Comparison of ENCODE assay signal across 10 cellular contexts in the genomic region with DNA sequence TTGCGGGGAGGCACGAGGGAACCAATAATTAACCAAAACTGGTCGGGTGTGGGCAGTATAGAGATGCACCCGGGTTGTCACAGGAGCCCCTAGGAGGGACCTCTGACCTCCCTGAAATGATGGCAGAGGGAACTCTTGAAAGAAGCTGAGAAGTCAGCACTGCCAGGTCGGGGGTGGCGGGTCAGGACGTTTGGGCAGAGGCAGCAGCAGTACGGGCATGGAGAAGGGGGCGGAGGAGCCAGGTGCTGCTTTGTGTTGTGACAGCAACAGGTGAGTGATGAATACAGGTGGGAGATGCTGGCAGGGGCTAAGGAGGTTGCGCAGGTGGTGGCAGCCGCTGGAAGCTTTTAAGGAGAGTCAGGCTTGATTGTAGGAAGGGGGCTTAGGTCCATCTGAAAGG. TPM values are rescaled to one million over a fixed set of nuclear protein-coding genes. Genes with fewer than 3 reads are reported as not detected.
DNase-seq lines count a peak whose midpoint lies in the region; ATAC-seq and TF ChIP-seq lines count a peak whose summit lies in the region.
"Had no signal": no experiment of that assay in that cellular context is flagged by ENCODE, and none has a peak within 500 bp of the region (broad histone marks: within the 10 kb centered on the region; RNA-seq: fewer than 3 reads in every experiment).

No MANE protein-coding gene starts in this region.

- H3K9ac ChIP-seq in colonic mucosa (ENCODE audit: low read depth in 2 of 2, low read length in 2 of 2): no peak overlapping the region
- H3K9ac ChIP-seq: KMS-11 had no signal

- H3K27me3 ChIP-seq in colonic mucosa: no peaks in the 10 kb centered on the region
- no peaks in the 10 kb centered on the region for H3K27me3 ChIP-seq in psoas muscle (ENCODE audit: insufficient read depth in 3 of 3, low read length in 2 of 3)
- H3K27me3 ChIP-seq: pancreas had no signal

- no peak for ATAC-seq in psoas muscle
- no peak for ATAC-seq in GM21576 (IDR thresholded peaks at IDR 0.05; ENCODE audit: unreplicated experiment)
- no peak for ATAC-seq in HG03095 (IDR thresholded peaks at IDR 0.05; ENCODE audit: unreplicated experiment)

- H3K4me3 ChIP-seq in colonic mucosa (no peak overlapping the region), psoas muscle (no peak overlapping the region)
- H3K4me3 ChIP-seq: pancreas had no signal

- H3K36me3 ChIP-seq in colonic mucosa: no peaks in the 10 kb centered on the region
- no peaks in the 10 kb centered on the region for H3K36me3 ChIP-seq in psoas muscle (ENCODE audit: insufficient read depth in 1 of 2, low read depth in 1 of 2)
- H3K36me3 ChIP-seq: pancreas had no signal

- intact Hi-C loops in colonic mucosa (cut with DNase I) (no loop called here), psoas muscle (cut with DNase I) (no loop called here)

- H3K9me3 ChIP-seq in colonic mucosa (no peaks in the 10 kb centered on the region), psoas muscle (no peaks in the 10 kb centered on the region)
- H3K9me3 ChIP-seq: pancreas had no signal

- H3K4me1 ChIP-seq in colonic mucosa (no peaks in the 10 kb centered on the region), psoas muscle (peaks cover 21% of the 10 kb centered on the region)

- H3K27ac ChIP-seq in colonic mucosa (peak overlapping the region; percentile 49), psoas muscle (peak overlapping the region; percentile 58)
- H3K27ac ChIP-seq: KMS-11 had no signal

- peak; percentile 64 for DNase-seq in DMS79 (lab: John Stamatoyannopoulos, UW)
- peak; percentile 88 for DNase-seq in NCI-H1105 (lab: John Stamatoyannopoulos, UW)
- no peak for DNase-seq in colonic mucosa
- DNase-seq in psoas muscle: no peak
- DNase-seq in DMS 273 treated with DMSO at 0.1 percent for 48 hours (lab: John Stamatoyannopoulos, UW): no peak
- DNase-seq: RPMI8226 had no signal

- no peak for TF ChIP-seq CTCF in colonic mucosa (IDR thresholded peaks at IDR 0.05)
- no peak for TF ChIP-seq CTCF in psoas muscle (IDR thresholded peaks at IDR 0.05)

- WGBS in psoas muscle, 3 donors: 56 to 68% (median 57%) methylated on average over 10 to 11 of the region's 11 CpGs

RNA-seq across cellular contexts. Expression of gene TNFRSF1B, which starts 11.7 kb away (rescaled TPM):
- 10 to 100 TPM; 27.2 to 28.1 TPM for total RNA-seq in colonic mucosa
- total RNA-seq in psoas muscle: 10 to 100 TPM in 1 of 4 donors, 1 to 10 TPM in 3; 7.5 to 12.8 (median 8.8) TPM
- polyA plus RNA-seq in psoas muscle: 1 to 10 TPM; 5.1 to 7.6 (median 5.8) TPM

RNA-seq across cellular contexts. Expression of gene VPS13D, which starts 51.3 kb away (rescaled TPM):
- 10 to 100 TPM; 54.3 to 56.0 TPM for total RNA-seq in colonic mucosa
- 10 to 100 TPM; 32.3 to 69.1 (median 51.1) TPM for total RNA-seq in psoas muscle
- polyA plus RNA-seq in psoas muscle: 10 to 100 TPM; 19.9 to 45.3 (median 25.3) TPM

Comparison
In these comparisons a context has a peak if more than half of its experiments do, and no peak if none do; other contexts are left out.
1. DNase-seq: peak in DMS79 (single experiment) and NCI-H1105 (single experiment); none in colonic mucosa (single experiment), psoas muscle (0 of 2) and DMS 273 treated with DMSO at 0.1 percent for 48 hours (single experiment).